8 cellular contexts compared by ENCODE assay signal in the genomic region with DNA sequence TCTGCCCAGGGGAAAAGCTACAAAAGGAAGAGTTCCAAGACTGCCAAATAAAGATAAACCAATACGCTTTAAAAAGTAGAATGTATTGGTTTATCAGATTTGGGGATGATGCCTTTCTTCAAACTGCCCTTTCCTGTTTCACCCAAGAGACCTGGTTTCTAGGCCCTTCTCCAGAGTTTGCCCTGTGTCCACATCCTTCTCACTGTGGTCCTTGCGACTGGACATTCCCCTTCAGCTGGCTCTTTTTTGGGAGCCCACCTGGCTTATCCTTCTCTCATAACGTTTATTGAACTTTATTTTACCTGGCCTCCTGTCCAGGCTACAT. TPM values are rescaled to one million over a fixed set of nuclear protein-coding genes. Genes with fewer than 3 reads are reported as not detected.
DNase-seq lines count a peak whose midpoint lies in the region; ATAC-seq and TF ChIP-seq lines count a peak whose summit lies in the region.

No MANE protein-coding gene starts in this region.

- H3K9me3 ChIP-seq in gastrocnemius medialis, result no peaks in the 10 kb centered on the region

- H3K4me1 ChIP-seq in gastrocnemius medialis, result peaks cover 13 to 15% of the 10 kb centered on the region in 2 donors

- no peaks in the 10 kb centered on the region for H3K27me3 ChIP-seq in gastrocnemius medialis

- peak overlapping the region; percentile 95 for H3K27ac ChIP-seq in VCaP
- H3K27ac ChIP-seq in gastrocnemius medialis, result peak overlapping the region; percentile 94 to 98 (median 96)

- no peak for TF ChIP-seq POLR2A in gastrocnemius medialis (IDR thresholded peaks at IDR 0.05)

- intact Hi-C loops in gastrocnemius medialis (cut with DNase I; ENCODE audit: low total_unique reads), result loop anchor here (1.0 kb wide), 2 partner anchors 17 to 25 kb away; a partner anchor contains a TSS

- ATAC-seq in gastrocnemius medialis, result no peak
- no peak for ATAC-seq in GM19324 (IDR thresholded peaks at IDR 0.05; ENCODE audit: low FRiP score, unreplicated experiment)
- ATAC-seq in GM19035 (IDR thresholded peaks at IDR 0.05; ENCODE audit: unreplicated experiment), result no peak

- in situ Hi-C loops in gastrocnemius medialis (cut with MboI; ENCODE audit: low sequenced_read_pairs in 4 of 4), result no loop called here

- H3K36me3 ChIP-seq in gastrocnemius medialis, result peaks cover 0 to 23% of the 10 kb centered on the region in 2 donors

- H3K4me3 ChIP-seq in GM12865 (ENCODE audit: low read depth, low read length), result peak overlapping the region; percentile 69
- H3K4me3 ChIP-seq in foreskin fibroblast (ENCODE audit: low read depth in 1 of 2, low read length in 2 of 2), result peak overlapping the region; percentile 88 to 94
- H3K4me3 ChIP-seq in gastrocnemius medialis, result peak overlapping the region; percentile 80 to 89 (median 86)

- no peak for TF ChIP-seq CTCF in GM12865 (IDR thresholded peaks at IDR 0.05; ENCODE audit: insufficient read depth, low read depth, low read length, missing control alignments)
- no peak for TF ChIP-seq CTCF in VCaP (conservative IDR thresholded peaks at IDR 0.05)
- TF ChIP-seq CTCF in foreskin fibroblast (IDR thresholded peaks at IDR 0.05; ENCODE audit: low read depth, low read length), result no peak
- TF ChIP-seq CTCF in gastrocnemius medialis (IDR thresholded peaks at IDR 0.05 in 4 of 5, conservative IDR thresholded peaks at IDR 0.05 in 1 of 5), result no peak

- DNase-seq in GM12865 (ENCODE audit: low read depth) (no peak), foreskin fibroblast (no peak), gastrocnemius medialis (no peak), DMS53 treated with DMSO at 0.1 percent for 48 hours (lab: John Stamatoyannopoulos, UW; ENCODE audit: unreplicated experiment) (no peak), NCI-H524 treated with DMSO at 0.1 percent for 48 hours (lab: John Stamatoyannopoulos, UW) (no peak)

RNA-seq across cellular contexts. Expression of a gene that starts 0.5 kb away (rescaled TPM):
- 10 to 100 TPM; 38.3 to 51.4 (median 44.9) TPM for total RNA-seq in gastrocnemius medialis

RNA-seq across cellular contexts. Expression of a gene that starts 17.4 kb away (rescaled TPM):
- total RNA-seq in gastrocnemius medialis, result 10 to 100 TPM; 12.9 to 34.3 (median 19.8) TPM

RNA-seq across cellular contexts. Expression of a gene that starts 24.3 kb away (rescaled TPM):
- total RNA-seq in gastrocnemius medialis, result 10 to 100 TPM; 13.3 to 30.6 (median 26.6) TPM
